ENCODE assay signal across 24 cellular contexts in genomic region chr7:128737441-128737840, GRCh38. TPM values are rescaled to one million over a fixed set of nuclear protein-coding genes. Genes with fewer than 3 reads are reported as not detected.
DNase-seq lines count a peak whose midpoint lies in the region; ATAC-seq, FAIRE-seq and TF ChIP-seq lines count a peak whose summit lies in the region.
"Had no signal": no experiment of that assay in that cellular context is flagged by ENCODE, and none has a peak within 500 bp of the region (broad histone marks: within the 10 kb centered on the region; RNA-seq: fewer than 3 reads in every experiment).

No MANE protein-coding gene starts in this region.

- 0 out of 2 replicates have a peak overlapping the region, but pooled peaks have one; percentile 95 for H2AFZ ChIP-seq in DND-41 (ENCODE audit: low read depth, low read length)
- no peak overlapping the region for H2AFZ ChIP-seq in keratinocyte (ENCODE audit: control insufficient read depth, low read length)

- CTCF ChIA-PET in activated CD8-positive, alpha-beta T cell treated with anti-CD3 and anti-CD28 coated beads for 36 hours (lab: Charles Lee), result interaction anchor here (1.1 to 3.2 kb wide), 4 partner anchors 14 to 146 kb away, joined by 3 to 17 read pairs (median 6); partner anchors contain the start of gene ATP6V1F
- CTCF ChIA-PET in RWPE1 (lab: Yijun Ruan, JAX), result no interaction called here

- H3K9ac ChIP-seq in DND-41 (ENCODE audit: low read depth, low read length) (no peak overlapping the region), keratinocyte (ENCODE audit: control insufficient read depth, extremely low read depth, insufficient read depth, low read length) (no peak overlapping the region), skeletal muscle satellite cell (ENCODE audit: low read depth, low read length) (no peak overlapping the region)

- H3K27ac Mint-ChIP-seq in activated CD8-positive, alpha-beta T cell treated with anti-CD3 and anti-CD28 coated beads for 36 hours, result no peak overlapping the region
- H3K27ac Mint-ChIP-seq: activated CD4-positive, alpha-beta memory T cell treated with anti-CD3 and anti-CD28 coated beads, Interleukin-2, amount 10 ng/mL, durations not matched to agents 7 days and 5 days had no signal

- no peak overlapping the region for H3K27ac ChIP-seq in DND-41 (ENCODE audit: low read length)
- peak overlapping the region; percentile 91 for H3K27ac ChIP-seq in SJSA1
- H3K27ac ChIP-seq in keratinocyte (ENCODE audit: control insufficient read depth, insufficient read depth, low read length), result no peak overlapping the region
- no peak overlapping the region for H3K27ac ChIP-seq in RWPE1
- H3K27ac ChIP-seq: colonic mucosa had no signal

- H3K79me2 ChIP-seq in DND-41 (ENCODE audit: insufficient read depth, low read length), result peaks cover 33% of the 10 kb centered on the region
- H3K79me2 ChIP-seq in keratinocyte (ENCODE audit: control insufficient read depth, insufficient read depth, low read length), result peaks cover 34% of the 10 kb centered on the region

- H3K36me3 ChIP-seq in DND-41 (ENCODE audit: insufficient read depth, low read length) (peaks cover 11% of the 10 kb centered on the region), SJSA1 (peaks cover 29% of the 10 kb centered on the region), keratinocyte (ENCODE audit: control insufficient read depth in 2 of 2, extremely low read depth in 1 of 2, insufficient read depth in 2 of 2, low read length in 2 of 2) (no peaks in the 10 kb centered on the region), skeletal muscle satellite cell (ENCODE audit: insufficient read depth, low read length) (peaks cover 3% of the 10 kb centered on the region)
- H3K36me3 ChIP-seq: colonic mucosa, tibial nerve had no signal

- FAIRE-seq in keratinocyte (lab: Jason Lieb, UNC), result no peak
- FAIRE-seq: endometrium, H54 had no signal

- no peaks in the 10 kb centered on the region for H3K9me1 ChIP-seq in keratinocyte (ENCODE audit: control insufficient read depth, extremely low read depth, insufficient read depth, low read length)

- POLR2A ChIA-PET in activated CD8-positive, alpha-beta T cell treated with anti-CD3 and anti-CD28 coated beads for 36 hours (lab: Charles Lee), result no interaction called here
- POLR2A ChIA-PET in RWPE1 (lab: Yijun Ruan, JAX; ENCODE audit: low non-redundant PET), result no interaction called here

- H3K9me3 ChIP-seq in DND-41 (ENCODE audit: insufficient read depth, low read length, severe bottlenecking) (no peaks in the 10 kb centered on the region), SJSA1 (replicated peaks) (no peaks in the 10 kb centered on the region), keratinocyte (ENCODE audit: control insufficient read depth, low read depth, low read length) (no peaks in the 10 kb centered on the region), skeletal muscle satellite cell (replicated peaks; ENCODE audit: low read length) (no peaks in the 10 kb centered on the region)
- H3K9me3 ChIP-seq: colonic mucosa, tibial nerve had no signal

- H3K4me3 ChIP-seq in DND-41 (ENCODE audit: low read depth in 1 of 2, low read length in 2 of 2) (no peak overlapping the region), SJSA1 (no peak overlapping the region), keratinocyte (ENCODE audit: control insufficient read depth in 2 of 3, extremely low read depth in 1 of 3, insufficient read depth in 2 of 3, low read depth in 1 of 3, low read length in 3 of 3) (no peak overlapping the region), skeletal muscle satellite cell (ENCODE audit: low read length) (no peak overlapping the region)
- H3K4me3 ChIP-seq: colonic mucosa, tibial nerve had no signal

- intact Hi-C loops in activated CD8-positive, alpha-beta T cell treated with anti-CD3 and anti-CD28 coated beads for 36 hours (cut with micrococcal nuclease), result no loop called here

- peaks cover 29% of the 10 kb centered on the region for H3K4me1 Mint-ChIP-seq in activated CD8-positive, alpha-beta T cell treated with anti-CD3 and anti-CD28 coated beads for 36 hours (ENCODE audit: low read depth)

- H3K9me3 Mint-ChIP-seq in activated CD8-positive, alpha-beta T cell treated with anti-CD3 and anti-CD28 coated beads for 36 hours, result no peaks in the 10 kb centered on the region
- H3K9me3 Mint-ChIP-seq: activated B cell treated with CpG ODN at 0.5 μM for 24 hours; activated CD4-positive, alpha-beta memory T cell treated with anti-CD3 and anti-CD28 coated beads, Interleukin-2, amount 10 ng/mL, durations not matched to agents 7 days and 5 days; activated naive CD4-positive, alpha-beta T cell treated with anti-CD3 and anti-CD28 coated beads, Interleukin-2, amount 50 U/mL, for 72 hours; mesothelial cell of epicardium; T-helper 2 cell treated with Interferon-gamma antibody and Interleukin-4, amounts not matched to agents 5 μg/mL and 100 μg/mL, for 36 hours had no signal

- peaks cover 36% of the 10 kb centered on the region for H3K4me1 ChIP-seq in DND-41 (ENCODE audit: insufficient read depth, low read length)
- peaks cover 36% of the 10 kb centered on the region for H3K4me1 ChIP-seq in SJSA1 (replicated peaks)
- peaks cover 38% of the 10 kb centered on the region for H3K4me1 ChIP-seq in keratinocyte (ENCODE audit: control insufficient read depth, extremely low read depth, insufficient read depth, low read length)
- H3K4me1 ChIP-seq in skeletal muscle satellite cell (ENCODE audit: control insufficient read depth, insufficient read depth, low read length), result peaks cover 27% of the 10 kb centered on the region

- peaks cover 12% of the 10 kb centered on the region for H3K36me3 Mint-ChIP-seq in activated CD8-positive, alpha-beta T cell treated with anti-CD3 and anti-CD28 coated beads for 36 hours (ENCODE audit: low read depth)
- H3K36me3 Mint-ChIP-seq: mesothelial cell of epicardium had no signal

- H3K4me3 Mint-ChIP-seq in activated CD8-positive, alpha-beta T cell treated with anti-CD3 and anti-CD28 coated beads for 36 hours, result no peak overlapping the region
- H3K4me3 Mint-ChIP-seq: activated CD4-positive, alpha-beta memory T cell treated with anti-CD3 and anti-CD28 coated beads, Interleukin-2, amount 10 ng/mL, durations not matched to agents 7 days and 5 days; mesothelial cell of epicardium had no signal

- H3K27me3 ChIP-seq in DND-41 (ENCODE audit: insufficient read depth, low read length, poor library complexity) (peaks cover 8% of the 10 kb centered on the region), SJSA1 (replicated peaks) (0 out of 2 replicates have a peak, but pooled peaks cover under 1% of the 10 kb centered on the region), keratinocyte (ENCODE audit: control insufficient read depth, extremely low read depth, insufficient read depth, low read length) (no peaks in the 10 kb centered on the region), skeletal muscle satellite cell (ENCODE audit: control insufficient read depth, insufficient read depth, low read length) (peaks cover 9% of the 10 kb centered on the region)
- H3K27me3 ChIP-seq: tibial nerve had no signal

- DNase-seq in DND-41 (no peak), SJSA1 (ENCODE audit: low read depth in 1 of 2, low spot score in 2 of 2) (no peak), keratinocyte (ENCODE audit: low read depth, low spot score) (no peak), RWPE1 (ENCODE audit: low spot score) (no peak)
- DNase-seq in activated CD8-positive, alpha-beta T cell treated with anti-CD3 and anti-CD28 coated beads for 36 hours, result no peak
- DNase-seq: activated B cell treated with CpG ODN at 0.5 μM for 24 hours; activated CD4-positive, alpha-beta memory T cell treated with anti-CD3 and anti-CD28 coated beads, Interleukin-2, amount 10 ng/mL, durations not matched to agents 7 days and 5 days; activated T-cell treated with anti-CD3 and anti-CD28 coated beads, Interleukin-2, amount 50 U/mL, for 48 hours; colonic mucosa; NCI-H1436; NCI-H2171 treated with DMSO at 0.1 percent for 48 hours; nucleus accumbens; right cardiac atrium; stimulated activated naive CD8-positive, alpha-beta T cell treated with anti-CD3 and anti-CD28 coated beads, Interleukin-15, Interleukin-2, amounts not matched to agents 100 U/mL and 50 U/mL, for 24 hours had no signal

- TF ChIP-seq CTCF in DND-41 (IDR thresholded peaks at IDR 0.05; ENCODE audit: borderline replicate concordance, extremely low read depth, low read length, poor library complexity, severe bottlenecking) (no peak), keratinocyte (optimal IDR thresholded peaks at IDR 0.05 in 1 of 3, IDR thresholded peaks at IDR 0.05 in 1 of 3, conservative IDR thresholded peaks at IDR 0.05 in 1 of 3; ENCODE audit: extremely low read depth in 1 of 3, insufficient read depth in 2 of 3, low read length in 3 of 3) (no peak), RWPE1 (conservative IDR thresholded peaks at IDR 0.05; ENCODE audit: low read depth) (no peak)
- TF ChIP-seq CTCF in activated CD8-positive, alpha-beta T cell treated with anti-CD3 and anti-CD28 coated beads for 36 hours (IDR thresholded peaks at IDR 0.05), result no peak

- H3K4me2 ChIP-seq in DND-41 (ENCODE audit: insufficient read depth, low read length), result no peak overlapping the region
- peak overlapping the region; percentile 19 for H3K4me2 ChIP-seq in keratinocyte (ENCODE audit: control insufficient read depth, extremely low read depth, insufficient read depth, low read depth, low read length)
- H3K4me2 ChIP-seq in skeletal muscle satellite cell (ENCODE audit: low read length), result peak overlapping the region; percentile 93

- H3K27me3 Mint-ChIP-seq in activated CD8-positive, alpha-beta T cell treated with anti-CD3 and anti-CD28 coated beads for 36 hours, result no peaks in the 10 kb centered on the region
- H3K27me3 Mint-ChIP-seq: activated B cell treated with CpG ODN at 0.5 μM for 24 hours had no signal

- H4K20me1 ChIP-seq in DND-41 (ENCODE audit: insufficient read depth, low read length), result peaks cover 28% of the 10 kb centered on the region; the same call in 1 of the 2 replicates
- H4K20me1 ChIP-seq in keratinocyte (ENCODE audit: control insufficient read depth, extremely low read depth, insufficient read depth, low read length), result peaks cover 17% of the 10 kb centered on the region

- no peak for ATAC-seq in DND-41 (ENCODE audit: insufficient read depth, low read depth)
- ATAC-seq in GM19328 (IDR thresholded peaks at IDR 0.05; ENCODE audit: unreplicated experiment), result no peak
- ATAC-seq in activated CD8-positive, alpha-beta T cell treated with anti-CD3 and anti-CD28 coated beads for 36 hours, result no peak
- ATAC-seq in HG03342 (IDR thresholded peaks at IDR 0.05; ENCODE audit: unreplicated experiment), result no peak
- ATAC-seq: activated naive CD4-positive, alpha-beta T cell treated with anti-CD3 and anti-CD28 coated beads, Interleukin-2, amount 50 U/mL, for 72 hours; right cardiac atrium; stimulated activated naive CD8-positive, alpha-beta T cell treated with anti-CD3 and anti-CD28 coated beads, Interleukin-15, Interleukin-2, amounts not matched to agents 100 U/mL and 50 U/mL, for 24 hours had no signal

- dilution Hi-C loops in keratinocyte (cut with MboI; ENCODE audit: extremely low pct_ligation_motif_present, low sequenced_read_pairs), result no loop called here

RNA-seq across cellular contexts. Expression of gene CALU, which starts 1.7 kb away (rescaled TPM):
- 919 and 957 TPM in 2 replicates for total RNA-seq in SJSA1 (2014; rRNA removed; shearing (Covaris generic))
- polyA plus RNA-seq in keratinocyte, result 96.0 to 188 TPM (median 155 TPM) in 3 replicates
- polyA plus RNA-seq in keratinocyte (2011; ENCODE audit: low read depth), result 183 TPM
- 47.9 and 86.0 TPM in 2 replicates for polyA plus RNA-seq in keratinocyte (2011; cell fraction: cytosol; rRNA removed)
- 166 and 224 TPM in 2 replicates for polyA plus RNA-seq in keratinocyte (2011; cell fraction: nucleus; rRNA removed)
- polyA plus RNA-seq in keratinocyte (2012; ENCODE audit: low replicate concordance), result 43.9 and 203 TPM in 2 replicates
- 29.3 to 93.0 TPM (median 53.0 TPM) in 3 replicates for polyA minus RNA-seq in keratinocyte
- 58.9 TPM for polyA minus RNA-seq in keratinocyte (2011; cell fraction: cytosol; rRNA and poly(A)+ RNA removed)
- 88.5 and 196 TPM in 2 replicates for polyA minus RNA-seq in keratinocyte (2011; cell fraction: nucleus; rRNA and poly(A)+ RNA removed)
- 536 and 648 TPM in 2 replicates for total RNA-seq in skeletal muscle satellite cell (2012; rRNA removed)
- total RNA-seq in activated CD8-positive, alpha-beta T cell treated with anti-CD3 and anti-CD28 coated beads for 36 hours, result 10 to 100 TPM; 30.9 to 33.1 TPM

RNA-seq across cellular contexts. Expression of gene OPN1SW, which starts 38.2 kb away (rescaled TPM):
- total RNA-seq in SJSA1 (2014; rRNA removed; shearing (Covaris generic)), result not detected in 2 replicates
- not detected in 3 replicates for polyA plus RNA-seq in keratinocyte
- polyA plus RNA-seq in keratinocyte (2011; ENCODE audit: low read depth), result not detected
- polyA plus RNA-seq in keratinocyte (2011; cell fraction: cytosol; rRNA removed), result not detected in 2 replicates
- not detected in 2 replicates for polyA plus RNA-seq in keratinocyte (2011; cell fraction: nucleus; rRNA removed)
- not detected in 2 replicates for polyA plus RNA-seq in keratinocyte (2012; ENCODE audit: low replicate concordance)
- not detected in 3 replicates for polyA minus RNA-seq in keratinocyte
- polyA minus RNA-seq in keratinocyte (2011; cell fraction: cytosol; rRNA and poly(A)+ RNA removed), result not detected
- not detected in 2 replicates for polyA minus RNA-seq in keratinocyte (2011; cell fraction: nucleus; rRNA and poly(A)+ RNA removed)
- total RNA-seq in skeletal muscle satellite cell (2012; rRNA removed), result not detected in 2 replicates
- total RNA-seq in activated CD8-positive, alpha-beta T cell treated with anti-CD3 and anti-CD28 coated beads for 36 hours, result not detected
- total RNA-seq: activated B cell treated with CpG ODN at 0.5 μM for 24 hours; activated CD4-positive, alpha-beta memory T cell treated with anti-CD3 and anti-CD28 coated beads, Interleukin-2, amount 10 ng/mL, durations not matched to agents 7 days and 5 days; activated naive CD4-positive, alpha-beta T cell treated with anti-CD3 and anti-CD28 coated beads, Interleukin-2, amount 50 U/mL, for 72 hours; colonic mucosa; M059J; mesothelial cell of epicardium; right cardiac atrium; tibial nerve had no signal
- polyA plus RNA-seq: right cardiac atrium had no signal

RNA-seq across cellular contexts. Expression of gene CCDC136, which starts 54.3 kb away (rescaled TPM):
- 1.0 and 1.8 TPM in 2 replicates for total RNA-seq in SJSA1 (2014; rRNA removed; shearing (Covaris generic))
- 0.84 to 1.6 TPM (median 1.5 TPM) in 3 replicates for polyA plus RNA-seq in keratinocyte
- polyA plus RNA-seq in keratinocyte (2011; ENCODE audit: low read depth), result 0.29 TPM
- polyA plus RNA-seq in keratinocyte (2011; cell fraction: cytosol; rRNA removed), result 0.52 and 0.64 TPM in 2 replicates
- 4.4 and 5.1 TPM in 2 replicates for polyA plus RNA-seq in keratinocyte (2011; cell fraction: nucleus; rRNA removed)
- 0.11 and 0.50 TPM in 2 replicates for polyA plus RNA-seq in keratinocyte (2012; ENCODE audit: low replicate concordance)
- polyA minus RNA-seq in keratinocyte, result 1.0 to 1.9 TPM (median 1.8 TPM) in 3 replicates
- polyA minus RNA-seq in keratinocyte (2011; cell fraction: cytosol; rRNA and poly(A)+ RNA removed), result not detected
- polyA minus RNA-seq in keratinocyte (2011; cell fraction: nucleus; rRNA and poly(A)+ RNA removed), result 2.5 and 3.4 TPM in 2 replicates
- total RNA-seq in skeletal muscle satellite cell (2012; rRNA removed), result 7.2 and 9.1 TPM in 2 replicates
- total RNA-seq in activated CD8-positive, alpha-beta T cell treated with anti-CD3 and anti-CD28 coated beads for 36 hours, result 1 to 10 TPM; 7.6 to 9.6 TPM

Comparison
In these comparisons a context has a peak if more than half of its experiments do, and no peak if none do; other contexts are left out.
1. RNA of gene CALU, which starts 1.7 kb away (total RNA-seq): 919 to 957 TPM in SJSA1; 30.9 to 33.1 TPM in activated CD8-positive, alpha-beta T cell treated with anti-CD3 and anti-CD28 coated beads for 36 hours; every median in the first group is over 10 times any median in the second.